Comparison of ENCODE assay signal across 16 cellular contexts in the genomic region with DNA sequence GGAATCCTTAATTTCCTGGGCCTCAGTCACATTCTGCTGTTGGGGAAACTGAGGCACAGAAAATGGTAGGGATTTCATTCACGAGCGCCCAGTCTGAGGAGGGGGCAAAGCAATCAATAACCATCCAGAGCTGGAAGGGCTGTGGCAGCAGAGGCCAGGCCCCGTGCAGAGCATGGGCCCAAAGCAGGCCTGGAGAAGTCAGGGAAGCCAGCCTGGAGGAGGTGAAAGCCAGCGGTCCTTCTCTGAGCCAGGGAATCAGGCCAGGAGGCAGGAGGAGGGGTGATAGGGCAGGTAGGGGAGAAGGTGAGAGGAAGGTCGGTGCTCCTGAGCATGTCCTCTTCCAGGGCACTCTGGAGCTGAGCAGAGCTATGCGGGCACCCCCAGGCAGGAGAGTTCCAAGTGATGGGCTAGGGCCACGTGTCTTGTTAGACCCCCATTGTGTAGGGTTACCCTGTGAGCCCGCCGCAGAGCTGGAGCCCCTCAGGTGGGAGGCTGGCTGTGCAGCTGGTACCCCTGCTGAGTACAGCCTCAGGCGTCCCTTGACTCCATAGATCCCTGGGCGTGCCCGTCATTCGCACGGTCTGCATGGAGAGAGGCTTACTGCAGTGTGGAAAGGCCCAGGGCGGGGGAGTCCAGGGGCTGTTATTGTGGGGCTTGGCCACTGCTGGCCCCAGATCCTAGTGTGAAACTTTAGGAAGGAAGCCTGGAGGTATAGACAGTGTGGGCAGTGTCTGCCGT. TPM values are rescaled to one million over a fixed set of nuclear protein-coding genes. Genes with fewer than 3 reads are reported as not detected.
DNase-seq lines count a peak whose midpoint lies in the region; ATAC-seq, FAIRE-seq and TF ChIP-seq lines count a peak whose summit lies in the region.
"Had no signal": no experiment of that assay in that cellular context is flagged by ENCODE, and none has a peak within 500 bp of the region (broad histone marks: within the 10 kb centered on the region; RNA-seq: fewer than 3 reads in every experiment).

No MANE protein-coding gene starts in this region.

- no peak for TF ChIP-seq CTCF in A549 (IDR thresholded peaks at IDR 0.05)
- no peak for TF ChIP-seq CTCF in H1 (IDR thresholded peaks at IDR 0.05; ENCODE audit: control extremely low read depth in 1 of 3, insufficient read depth in 1 of 3, low read depth in 1 of 3, low read length in 3 of 3)
- no peak for TF ChIP-seq CTCF in ovary (IDR thresholded peaks at IDR 0.05)
- no peak for TF ChIP-seq CTCF in BE2C (IDR thresholded peaks at IDR 0.05; ENCODE audit: low read depth, low read length)

- H3K27me3 Mint-ChIP-seq in T-helper 17 cell, result peaks cover 34% of the 10 kb centered on the region

- H3K27ac ChIP-seq in A549 (peak overlapping the region; percentile 77 to 90), H1 (ENCODE audit: low read depth, low read length) (no peak overlapping the region), ovary (no peak overlapping the region)
- H3K27ac ChIP-seq: SJSA1 had no signal

- no peaks in the 10 kb centered on the region for H3K79me1 ChIP-seq in H1 (ENCODE audit: low read depth, low read length)

- TF ChIP-seq RAD21 in A549 (conservative IDR thresholded peaks at IDR 0.05 in 1 of 2, IDR thresholded peaks at IDR 0.05 in 1 of 2) (no peak), H1 (IDR thresholded peaks at IDR 0.05 in 1 of 2, conservative IDR thresholded peaks at IDR 0.05 in 1 of 2; ENCODE audit: low read depth in 2 of 2, low read length in 2 of 2) (no peak)

- H2AK5ac ChIP-seq in H1 (ENCODE audit: low read depth, low read length), result no peak overlapping the region

- H3K4me1 ChIP-seq in A549 (peaks cover 67% of the 10 kb centered on the region), H1 (replicated peaks in 1 of 4; ENCODE audit: control insufficient read depth in 3 of 4, insufficient read depth in 4 of 4, low read length in 3 of 4) (peaks cover 0 to 21% (median 12%) of the 10 kb centered on the region in 4 experiments; a peak in 5 of 7 replicates), ovary (ENCODE audit: insufficient read depth) (peaks cover 23% of the 10 kb centered on the region), BE2C (peaks cover 21% of the 10 kb centered on the region)

- peaks cover 3% of the 10 kb centered on the region for H3K4me1 Mint-ChIP-seq in T-helper 17 cell

- no peak overlapping the region for H2BK120ac ChIP-seq in H1 (replicated peaks; ENCODE audit: low read depth, low read length)

- H3K36me3 Mint-ChIP-seq in T-helper 17 cell (ENCODE audit: low read depth), result no peaks in the 10 kb centered on the region
- H3K36me3 Mint-ChIP-seq: naive B cell had no signal

- H3K9ac ChIP-seq in H1 (replicated peaks in 1 of 4; ENCODE audit: extremely low read depth in 1 of 4, low read depth in 3 of 4, low read length in 3 of 4), result no peak overlapping the region

- no peak overlapping the region for H4K91ac ChIP-seq in H1 (replicated peaks; ENCODE audit: insufficient read length, low read length)

- H3K4ac ChIP-seq in H1 (replicated peaks; ENCODE audit: insufficient read length, low read depth, low read length), result no peak overlapping the region

- H3K4me2 ChIP-seq in A549, result peak overlapping the region; percentile 70
- H3K4me2 ChIP-seq in H1 (ENCODE audit: insufficient read depth in 1 of 2, low read depth in 2 of 2, low read length in 2 of 2), result 0 out of 4 replicates have a peak overlapping the region, but pooled peaks of 1 of the 2 experiments have one; percentile 30

- TF ChIP-seq EP300 in A549 (IDR thresholded peaks at IDR 0.05) (no peak), H1 (IDR thresholded peaks at IDR 0.05; ENCODE audit: borderline replicate concordance in 1 of 2, low read depth in 2 of 2, low read length in 2 of 2) (no peak), ovary (IDR thresholded peaks at IDR 0.05) (no peak)

- H3K9me3 ChIP-seq in A549 (no peaks in the 10 kb centered on the region), H1 (ENCODE audit: insufficient read depth in 2 of 2, low read depth in 1 of 2, low read length in 1 of 2) (no peaks in the 10 kb centered on the region), ovary (no peaks in the 10 kb centered on the region), T-helper 17 cell (ENCODE audit: control insufficient read depth, low read length, poor library complexity, severe bottlenecking) (no peaks in the 10 kb centered on the region), BE2C (no peaks in the 10 kb centered on the region)
- H3K9me3 ChIP-seq: SJSA1, stomach had no signal

- DNase-seq in A549 (ENCODE audit: low read depth in 1 of 2, low spot score in 1 of 2), result no peak
- peak; percentile 76 for DNase-seq in NCI-H345 (lab: John Stamatoyannopoulos, UW)
- no peak for DNase-seq in H1 (ENCODE audit: low read depth in 1 of 2, low spot score in 2 of 2)
- DNase-seq in ovary, result peak in 3 of 5 donors; percentile 20 to 40 (median 28)
- DNase-seq in T-helper 17 cell, result no peak
- no peak for DNase-seq in NCI-H1417 (lab: John Stamatoyannopoulos, UW)
- no peak for DNase-seq in BE2C
- DNase-seq: activated CD4-positive, alpha-beta memory T cell treated with anti-CD3 and anti-CD28 coated beads, Interleukin-2, amount 10 ng/mL, durations not matched to agents 7 days and 5 days; left colon; naive B cell had no signal

- H3K56ac ChIP-seq in H1 (replicated peaks; ENCODE audit: insufficient read length, low read depth, low read length), result no peak overlapping the region

- H3K79me2 ChIP-seq in H1 (ENCODE audit: control insufficient read depth in 1 of 2, insufficient read depth in 2 of 2, low read length in 2 of 2), result no peaks in the 10 kb centered on the region

- H3K23ac ChIP-seq in H1 (ENCODE audit: insufficient read length), result no peak overlapping the region

- H3K18ac ChIP-seq in H1 (ENCODE audit: extremely low read depth, low read length), result peak overlapping the region; percentile 32; the same call in 1 of the 2 replicates

- FAIRE-seq in A549 (lab: Jason Lieb, UNC), result no peak
- FAIRE-seq in H1 (lab: Jason Lieb, UNC), result no peak
- FAIRE-seq: bronchial epithelial cell had no signal

- H3K36me3 ChIP-seq in H1 (ENCODE audit: control insufficient read depth in 2 of 4, insufficient read depth in 4 of 4, low read length in 3 of 4), result peaks cover 0 to 6% (median 4%) of the 10 kb centered on the region in 4 experiments; a peak in 5 of 8 replicates
- H3K36me3 ChIP-seq in ovary, result no peaks in the 10 kb centered on the region
- H3K36me3 ChIP-seq in BE2C, result no peaks in the 10 kb centered on the region

- H4K20me1 ChIP-seq in H1 (replicated peaks in 1 of 2; ENCODE audit: control insufficient read depth in 1 of 2, insufficient read depth in 2 of 2, low read length in 2 of 2), result peaks cover 6 to 15% of the 10 kb centered on the region in 2 experiments

- no peak overlapping the region for H2BK12ac ChIP-seq in H1 (ENCODE audit: low read depth, low read length)

- no peak overlapping the region for H3K4me3 Mint-ChIP-seq in T-helper 17 cell
- H3K4me3 Mint-ChIP-seq: activated CD4-positive, alpha-beta memory T cell treated with anti-CD3 and anti-CD28 coated beads, Interleukin-2, amount 10 ng/mL, durations not matched to agents 7 days and 5 days; naive B cell had no signal

- H3K27me3 ChIP-seq in H1 (replicated peaks in 1 of 4; ENCODE audit: control insufficient read depth in 3 of 4, extremely low read depth in 1 of 4, insufficient read depth in 3 of 4, low read length in 3 of 4) (peaks cover 0 to 41% (median 35%) of the 10 kb centered on the region in 4 experiments; a peak in 6 of 7 replicates), ovary (no peaks in the 10 kb centered on the region), BE2C (peaks cover 3% of the 10 kb centered on the region; the same call in 1 of the 2 replicates)
- H3K27me3 ChIP-seq: SJSA1 had no signal

- H2BK20ac ChIP-seq in H1 (ENCODE audit: low read length), result no peak overlapping the region

- H3K4me3 ChIP-seq in A549 (peak overlapping the region; percentile 25), H1 (ENCODE audit: extremely low read depth in 1 of 4, insufficient read depth in 2 of 4, low read depth in 3 of 4, low read length in 4 of 4) (no peak overlapping the region), ovary (no peak overlapping the region), BE2C (ENCODE audit: low read depth, low read length) (no peak overlapping the region)
- H3K4me3 ChIP-seq: SJSA1 had no signal

- POLR2A ChIA-PET in A549 (lab: Yijun Ruan, JAX), result no interaction called here
- POLR2A ChIA-PET in H1 (lab: Charles Lee; ENCODE audit: partially characterized antibody), result interaction anchor here (1.0 to 4.6 kb wide), 7 partner anchors 9 to 394 kb away, joined by 3 to 26 read pairs (median 4); a partner anchor contains a TSS

- H4K5ac ChIP-seq in H1 (ENCODE audit: insufficient read length, low read depth, low read length), result no peak overlapping the region

- H3K14ac ChIP-seq in H1 (ENCODE audit: insufficient read length), result no peak overlapping the region

- H2AFZ ChIP-seq in H1 (ENCODE audit: low read length), result no peak overlapping the region

- TF ChIP-seq POLR2A in A549 (IDR thresholded peaks at IDR 0.05; ENCODE audit: low read length) (no peak), H1 (IDR thresholded peaks at IDR 0.05; ENCODE audit: control extremely low read depth in 1 of 2, low read depth in 2 of 2, low read length in 2 of 2) (no peak), ovary (IDR thresholded peaks at IDR 0.05) (no peak)

- H3K27ac Mint-ChIP-seq in T-helper 17 cell, result no peak overlapping the region
- H3K27ac Mint-ChIP-seq: activated CD4-positive, alpha-beta memory T cell treated with anti-CD3 and anti-CD28 coated beads, Interleukin-2, amount 10 ng/mL, durations not matched to agents 7 days and 5 days; naive B cell had no signal

- no peak overlapping the region for H2BK15ac ChIP-seq in H1 (ENCODE audit: low read length)

- H3K23me2 ChIP-seq in H1 (ENCODE audit: low read depth, low read length), result peaks cover 2% of the 10 kb centered on the region; the same call in 1 of the 2 replicates

- 0 out of 2 replicates have a peak overlapping the region, but pooled peaks have one; percentile 85 for H4K8ac ChIP-seq in H1 (ENCODE audit: extremely low read depth, insufficient read depth, low read length)

- CTCF ChIA-PET in A549 (lab: Yijun Ruan, JAX) (interaction anchor here (0.7 to 24.1 kb wide), 9 partner anchors 10 to 165 kb away, joined by 3 to 544 read pairs (median 7); no protein-coding TSS in a partner anchor), H1 (lab: Charles Lee; ENCODE audit: partially characterized antibody) (interaction anchor here (0.6 to 18.4 kb wide), 15 partner anchors 8 to 532 kb away, joined by 3 to 276 read pairs (median 6); no protein-coding TSS in a partner anchor)

- no peak overlapping the region for H2BK5ac ChIP-seq in H1 (ENCODE audit: low read depth, low read length)

- intact Hi-C loops in ovary (cut with DNase I), result no loop called here

- ATAC-seq in A549 (peak in 1 of 2 experiments; percentile 1; a peak in 3 of 6 replicates), T-helper 17 cell (no peak), GM21381 (IDR thresholded peaks at IDR 0.05; ENCODE audit: unreplicated experiment) (no peak)

- 60% methylated on average over 14 of the region's 16 CpGs for WGBS in A549 (ENCODE audit: missing lambda C conversion rate)
- 92% methylated on average over 12 of the region's 16 CpGs; no CpG with 5 or more reads in 1 of the 2 experiments for WGBS in H1 (ENCODE audit: extremely low coverage in 1 of 2, insufficient coverage in 1 of 2, insufficient read length in 1 of 2, insufficient replicate concordance in 2 of 2, low coverage in 1 of 2, low lambda C conversion rate in 2 of 2, missing lambda C conversion rate in 1 of 2), 2 experiments
- 93 to 98% (median 95%) methylated on average over 16 of the region's 16 CpGs for WGBS in ovary, 3 donors

RNA-seq across cellular contexts. Expression of a gene that starts 4.8 kb away (rescaled TPM):
- polyA plus RNA-seq in A549 (2011; rRNA removed) (222 and 249 TPM in 2 replicates), A549 (2017; fragmentation: RNase III; extraction: RNeasy Plus Mini Kit Qiagen cat#74134 plus additional on column Dnase treatment) (254 to 344 TPM (median 332 TPM) in 3 replicates), H1 (2011; rRNA removed) (34.5 and 37.6 TPM in 2 replicates), ovary (10 to 100 TPM; 18.7 to 27.4 TPM)
- 330 and 432 TPM in 2 replicates for polyA plus RNA-seq in A549 (2012; cell fraction: cytosol; rRNA removed)
- 944 and 1,061 TPM in 2 replicates for polyA plus RNA-seq in A549 (2012; cell fraction: nucleus; rRNA removed)
- 229 and 304 TPM in 2 replicates for polyA minus RNA-seq in A549 (2011; rRNA and poly(A)+ RNA removed)
- total RNA-seq in H1 (2021; fragmentation: NEBNext Ultra II Directional; extraction: Animal tissue kit (Norgen Biotek cat#: 25700)), result 28.3 and 33.3 TPM in 2 replicates
- 24.9 TPM for polyA plus RNA-seq in H1 (2011; cell fraction: cytosol; rRNA removed)
- polyA plus RNA-seq in H1 (2011; cell fraction: nucleus; rRNA removed), result 145 TPM
- polyA plus RNA-seq in H1 (2012, experiment 1 of 2), result 23.2 to 37.9 TPM (median 33.7 TPM) in 4 replicates
- 38.1 TPM for polyA plus RNA-seq in H1 (2012, experiment 2 of 2)
- 22.4 TPM for polyA plus RNA-seq in H1 (2013, experiment 1 of 2)
- polyA plus RNA-seq in H1 (2013, experiment 2 of 2), result 21.9 TPM
- polyA minus RNA-seq in H1 (2011; rRNA and poly(A)+ RNA removed), result 14.2 and 16.0 TPM in 2 replicates
- polyA minus RNA-seq in H1 (2011; cell fraction: cytosol; rRNA and poly(A)+ RNA removed), result 19.6 TPM
- 16.3 TPM for polyA minus RNA-seq in H1 (2011; cell fraction: nucleus; rRNA and poly(A)+ RNA removed)
- total RNA-seq in ovary (100 to 1,000 TPM in 1 of 7 donors, 10 to 100 TPM in 4, 1 to 10 TPM in 2; 7.1 to 258 (median 28.1) TPM), T-helper 17 cell (10 to 100 TPM in 1 of 2 donors, 1 to 10 TPM in 1; 6.3 to 20.6 TPM)
- 29.7 TPM for polyA plus RNA-seq in BE2C (2012; ENCODE audit: insufficient read depth, insufficient read length, low read depth)

RNA-seq across cellular contexts. Expression of a gene that starts 33.5 kb away (rescaled TPM):
- polyA plus RNA-seq in A549 (2011; rRNA removed), result 0.94 and 1.5 TPM in 2 replicates
- 4.3 and 7.2 TPM in 2 replicates for polyA plus RNA-seq in A549 (2012; cell fraction: cytosol; rRNA removed)
- 15.2 and 17.0 TPM in 2 replicates for polyA plus RNA-seq in A549 (2012; cell fraction: nucleus; rRNA removed)
- polyA plus RNA-seq in A549 (2017; fragmentation: RNase III; extraction: RNeasy Plus Mini Kit Qiagen cat#74134 plus additional on column Dnase treatment), result 4.3 to 4.9 TPM (median 4.7 TPM) in 3 replicates
- 1.2 and 2.7 TPM in 2 replicates for polyA minus RNA-seq in A549 (2011; rRNA and poly(A)+ RNA removed)
- total RNA-seq in H1 (2021; fragmentation: NEBNext Ultra II Directional; extraction: Animal tissue kit (Norgen Biotek cat#: 25700)), result 0.45 TPM in 1 of 2 replicates, not detected in the other
- 0.24 and 0.57 TPM in 2 replicates for polyA plus RNA-seq in H1 (2011; rRNA removed)
- 0.72 TPM for polyA plus RNA-seq in H1 (2011; cell fraction: cytosol; rRNA removed)
- 1.8 TPM for polyA plus RNA-seq in H1 (2011; cell fraction: nucleus; rRNA removed)
- 0.53 to 0.60 TPM in 2 of 4 replicates, not detected in the others for polyA plus RNA-seq in H1 (2012, experiment 1 of 2)
- 0.47 TPM for polyA plus RNA-seq in H1 (2012, experiment 2 of 2)
- polyA plus RNA-seq in H1 (2013, experiment 1 of 2), result 0.20 TPM
- polyA plus RNA-seq in H1 (2013, experiment 2 of 2), result 0.13 TPM
- polyA minus RNA-seq in H1 (2011; rRNA and poly(A)+ RNA removed), result 0.13 TPM in 1 of 2 replicates, not detected in the other
- not detected for polyA minus RNA-seq in H1 (2011; cell fraction: cytosol; rRNA and poly(A)+ RNA removed)
- polyA minus RNA-seq in H1 (2011; cell fraction: nucleus; rRNA and poly(A)+ RNA removed), result 0.60 TPM
- total RNA-seq in ovary, result 1 to 10 TPM in 3 of 7 donors, under 1 TPM in 2, not detected in 2; 0.33 to 1.2 (median 1.1) TPM
- under 1 TPM in 1 of 2 donors, not detected in 1; 0.62 TPM for polyA plus RNA-seq in ovary
- not detected for total RNA-seq in T-helper 17 cell
- not detected for polyA plus RNA-seq in BE2C (2012; ENCODE audit: insufficient read depth, insufficient read length, low read depth)
- total RNA-seq: activated CD4-positive, alpha-beta memory T cell treated with anti-CD3 and anti-CD28 coated beads, Interleukin-2, amount 10 ng/mL, durations not matched to agents 7 days and 5 days; bronchial epithelial cell had no signal
- polyA plus RNA-seq: AG04450 had no signal

RNA-seq across cellular contexts. Expression of a gene that starts 44.0 kb away (rescaled TPM):
- polyA plus RNA-seq in A549 (2011; rRNA removed) (not detected in 2 replicates), A549 (2017; fragmentation: RNase III; extraction: RNeasy Plus Mini Kit Qiagen cat#74134 plus additional on column Dnase treatment) (not detected in 3 replicates), H1 (2011; rRNA removed) (0.16 TPM in 1 of 2 replicates, not detected in the other), ovary (not detected)
- polyA plus RNA-seq in A549 (2012; cell fraction: cytosol; rRNA removed), result 0.06 and 0.08 TPM in 2 replicates
- not detected in 2 replicates for polyA plus RNA-seq in A549 (2012; cell fraction: nucleus; rRNA removed)
- not detected in 2 replicates for polyA minus RNA-seq in A549 (2011; rRNA and poly(A)+ RNA removed)
- not detected in 2 replicates for total RNA-seq in H1 (2021; fragmentation: NEBNext Ultra II Directional; extraction: Animal tissue kit (Norgen Biotek cat#: 25700))
- polyA plus RNA-seq in H1 (2011; cell fraction: cytosol; rRNA removed), result not detected
- not detected for polyA plus RNA-seq in H1 (2011; cell fraction: nucleus; rRNA removed)
- polyA plus RNA-seq in H1 (2012, experiment 1 of 2), result not detected in 4 replicates
- not detected for polyA plus RNA-seq in H1 (2012, experiment 2 of 2)
- not detected for polyA plus RNA-seq in H1 (2013, experiment 1 of 2)
- polyA plus RNA-seq in H1 (2013, experiment 2 of 2), result not detected
- not detected in 2 replicates for polyA minus RNA-seq in H1 (2011; rRNA and poly(A)+ RNA removed)
- polyA minus RNA-seq in H1 (2011; cell fraction: cytosol; rRNA and poly(A)+ RNA removed), result not detected
- not detected for polyA minus RNA-seq in H1 (2011; cell fraction: nucleus; rRNA and poly(A)+ RNA removed)
- total RNA-seq in ovary (under 1 TPM in 1 of 7 donors, not detected in 6; 0.47 TPM), T-helper 17 cell (not detected)
- polyA plus RNA-seq in BE2C (2012; ENCODE audit: insufficient read depth, insufficient read length, low read depth), result not detected
- total RNA-seq: activated CD4-positive, alpha-beta memory T cell treated with anti-CD3 and anti-CD28 coated beads, Interleukin-2, amount 10 ng/mL, durations not matched to agents 7 days and 5 days; bronchial epithelial cell; left colon; skeletal muscle tissue; stomach had no signal
- polyA plus RNA-seq: AG04450, stomach had no signal

Comparison
In these comparisons a context has a peak if more than half of its experiments do, and no peak if none do; other contexts are left out.
1. DNase-seq: peak in NCI-H345 (single experiment) and ovary (3 of 5); none in A549 (0 of 2), H1 (0 of 2), T-helper 17 cell (0 of 3), NCI-H1417 (0 of 3) and BE2C (single experiment).
2. H3K27ac ChIP-seq: peak in A549 (2 of 2); none in H1 (single experiment) and ovary (0 of 2).